11 cellular contexts compared by ENCODE assay signal in the genomic region with DNA sequence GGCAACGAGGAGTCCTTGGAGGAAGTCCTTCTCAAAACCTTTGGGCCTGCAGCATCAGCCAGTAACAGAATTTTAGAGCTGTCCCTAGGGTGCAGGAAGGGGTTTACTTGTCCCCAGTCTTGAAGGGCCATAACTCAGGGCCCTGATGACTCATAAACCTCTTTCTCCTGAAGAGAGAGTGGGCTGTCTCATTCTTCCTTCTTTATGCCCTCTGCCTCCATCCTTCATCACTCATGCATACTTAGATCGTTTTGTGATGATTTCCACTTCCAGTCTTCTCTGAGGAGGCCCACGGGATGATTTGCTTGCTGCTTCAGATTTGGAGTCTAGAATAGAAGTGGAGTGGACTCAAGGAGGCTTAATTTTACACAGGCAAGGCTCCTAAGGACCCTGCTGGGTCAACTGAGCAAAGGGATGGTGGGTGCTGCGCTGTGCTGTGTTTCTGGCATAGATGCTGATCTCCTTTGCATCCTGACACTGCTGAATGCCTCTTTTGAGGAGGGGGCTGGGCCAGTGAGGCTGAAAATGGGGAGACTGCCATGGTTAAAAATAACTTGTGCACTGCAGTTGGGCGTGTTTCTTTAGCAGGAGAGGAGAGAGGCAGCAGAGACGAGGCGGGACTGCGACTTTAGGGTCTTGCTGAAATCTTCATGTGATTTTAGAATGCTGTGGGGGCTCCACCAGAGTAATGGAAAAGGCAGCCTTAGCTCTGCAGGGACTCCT.
DNase-seq lines count a peak whose midpoint lies in the region; ATAC-seq and TF ChIP-seq lines count a peak whose summit lies in the region.
"Had no signal": no experiment of that assay in that cellular context is flagged by ENCODE, and none has a peak within 500 bp of the region (broad histone marks: within the 10 kb centered on the region; RNA-seq: fewer than 3 reads in every experiment).

No MANE protein-coding gene starts in this region.

- POLR2A ChIA-PET in HEK293 (lab: Yijun Ruan, JAX), result interaction anchor here (1.3 kb wide), 1 partner anchor 59 kb away, joined by 3 read pairs; no protein-coding TSS in a partner anchor

- no peaks in the 10 kb centered on the region for H3K36me3 ChIP-seq in HEK293 (ENCODE audit: control insufficient read depth in 2 of 2, insufficient read depth in 1 of 2, low read length in 2 of 2)

- TF ChIP-seq CTCF in HEK293 (tag by site-specific recombination; IDR thresholded peaks at IDR 0.05), result no peak

- H3K9me3 ChIP-seq in HEK293 (ENCODE audit: control insufficient read depth, insufficient read depth, low read depth, low read length), result no peaks in the 10 kb centered on the region

- H3K4me3 ChIP-seq in HEK293 (ENCODE audit: low read depth, low read length), result no peak overlapping the region

- H3K27ac ChIP-seq in HEK293 (ENCODE audit: extremely low read depth, low read depth, low read length) (no peak overlapping the region), caudate nucleus (ENCODE audit: low read depth, low read length) (peak overlapping the region; percentile 72), temporal lobe (ENCODE audit: low read depth, low read length) (peak overlapping the region; percentile 88)

- no peaks in the 10 kb centered on the region; the same call in 1 of the 2 replicates for H3K4me1 ChIP-seq in HEK293 (ENCODE audit: control insufficient read depth, insufficient read depth, low read length)

- DNase-seq in caudate nucleus (lab: John Stamatoyannopoulos, UW), result peak in 3 of 61 donors; percentile 28 to 50 (median 43)
- peak; percentile 8 for DNase-seq in midbrain (lab: John Stamatoyannopoulos, UW)
- no peak for DNase-seq in dermis blood vessel endothelial cell
- DNase-seq in stimulated activated naive CD8-positive, alpha-beta T cell treated with anti-CD3 and anti-CD28 coated beads, Interleukin-15, Interleukin-2, amounts not matched to agents 100 U/mL and 50 U/mL, for 24 hours, result no peak
- DNase-seq: DMS53; glutamatergic neuron; mesendoderm; stimulated activated naive CD4-positive, alpha-beta T cell had no signal

- no peak for ATAC-seq in GM19328 (IDR thresholded peaks at IDR 0.05; ENCODE audit: unreplicated experiment)
- no peak for ATAC-seq in stimulated activated naive CD8-positive, alpha-beta T cell treated with anti-CD3 and anti-CD28 coated beads, Interleukin-15, Interleukin-2, amounts not matched to agents 100 U/mL and 50 U/mL, for 24 hours

- CTCF ChIA-PET in HEK293 (lab: Yijun Ruan, JAX), result interaction anchor here (1.9 kb wide), 1 partner anchor 12 kb away, joined by 6 read pairs; no protein-coding TSS in a partner anchor

TF ChIP-seq in HEK293, 187 proteins besides CTCF, POLR2A, EP300 and RAD21 (continues in another document):
- TF ChIP-seq BCL11B (tag by site-specific recombination; IDR thresholded peaks at IDR 0.05; ENCODE audit: low read depth), result no peak
- TF ChIP-seq, protein P1, sequence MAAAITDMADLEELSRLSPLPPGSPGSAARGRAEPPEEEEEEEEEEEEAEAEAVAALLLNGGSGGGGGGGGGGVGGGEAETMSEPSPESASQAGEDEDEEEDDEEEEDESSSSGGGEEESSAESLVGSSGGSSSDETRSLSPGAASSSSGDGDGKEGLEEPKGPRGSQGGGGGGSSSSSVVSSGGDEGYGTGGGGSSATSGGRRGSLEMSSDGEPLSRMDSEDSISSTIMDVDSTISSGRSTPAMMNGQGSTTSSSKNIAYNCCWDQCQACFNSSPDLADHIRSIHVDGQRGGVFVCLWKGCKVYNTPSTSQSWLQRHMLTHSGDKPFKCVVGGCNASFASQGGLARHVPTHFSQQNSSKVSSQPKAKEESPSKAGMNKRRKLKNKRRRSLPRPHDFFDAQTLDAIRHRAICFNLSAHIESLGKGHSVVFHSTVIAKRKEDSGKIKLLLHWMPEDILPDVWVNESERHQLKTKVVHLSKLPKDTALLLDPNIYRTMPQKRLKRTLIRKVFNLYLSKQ (tag by site-specific recombination; IDR thresholded peaks at IDR 0.05; ENCODE audit: borderline replicate concordance), result no peak
- no peak for TF ChIP-seq ZFP41 (tag by site-specific recombination; IDR thresholded peaks at IDR 0.05; ENCODE audit: borderline replicate concordance)
- TF ChIP-seq ZXDB (tag by site-specific recombination; IDR thresholded peaks at IDR 0.05), result no peak
- TF ChIP-seq ZNF707 (tag by site-specific recombination; IDR thresholded peaks at IDR 0.05), result no peak
- TF ChIP-seq, protein P2, sequence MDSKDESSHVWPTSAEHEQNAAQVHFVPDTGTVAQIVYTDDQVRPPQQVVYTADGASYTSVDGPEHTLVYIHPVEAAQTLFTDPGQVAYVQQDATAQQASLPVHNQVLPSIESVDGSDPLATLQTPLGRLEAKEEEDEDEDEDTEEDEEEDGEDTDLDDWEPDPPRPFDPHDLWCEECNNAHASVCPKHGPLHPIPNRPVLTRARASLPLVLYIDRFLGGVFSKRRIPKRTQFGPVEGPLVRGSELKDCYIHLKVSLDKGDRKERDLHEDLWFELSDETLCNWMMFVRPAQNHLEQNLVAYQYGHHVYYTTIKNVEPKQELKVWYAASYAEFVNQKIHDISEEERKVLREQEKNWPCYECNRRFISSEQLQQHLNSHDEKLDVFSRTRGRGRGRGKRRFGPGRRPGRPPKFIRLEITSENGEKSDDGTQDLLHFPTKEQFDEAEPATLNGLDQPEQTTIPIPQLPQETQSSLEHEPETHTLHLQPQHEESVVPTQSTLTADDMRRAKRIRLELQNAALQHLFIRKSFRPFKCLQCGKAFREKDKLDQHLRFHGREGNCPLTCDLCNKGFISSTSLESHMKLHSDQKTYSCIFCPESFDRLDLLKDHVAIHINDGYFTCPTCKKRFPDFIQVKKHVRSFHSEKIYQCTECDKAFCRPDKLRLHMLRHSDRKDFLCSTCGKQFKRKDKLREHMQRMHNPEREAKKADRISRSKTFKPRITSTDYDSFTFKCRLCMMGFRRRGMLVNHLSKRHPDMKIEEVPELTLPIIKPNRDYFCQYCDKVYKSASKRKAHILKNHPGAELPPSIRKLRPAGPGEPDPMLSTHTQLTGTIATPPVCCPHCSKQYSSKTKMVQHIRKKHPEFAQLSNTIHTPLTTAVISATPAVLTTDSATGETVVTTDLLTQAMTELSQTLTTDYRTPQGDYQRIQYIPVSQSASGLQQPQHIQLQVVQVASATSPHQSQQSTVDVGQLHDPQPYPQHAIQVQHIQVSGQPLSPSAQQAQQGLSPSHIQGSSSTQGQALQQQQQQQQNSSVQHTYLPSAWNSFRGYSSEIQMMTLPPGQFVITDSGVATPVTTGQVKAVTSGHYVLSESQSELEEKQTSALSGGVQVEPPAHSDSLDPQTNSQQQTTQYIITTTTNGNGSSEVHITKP (tag by site-specific recombination; IDR thresholded peaks at IDR 0.05), result peak; percentile 48
- TF ChIP-seq, protein P3, sequence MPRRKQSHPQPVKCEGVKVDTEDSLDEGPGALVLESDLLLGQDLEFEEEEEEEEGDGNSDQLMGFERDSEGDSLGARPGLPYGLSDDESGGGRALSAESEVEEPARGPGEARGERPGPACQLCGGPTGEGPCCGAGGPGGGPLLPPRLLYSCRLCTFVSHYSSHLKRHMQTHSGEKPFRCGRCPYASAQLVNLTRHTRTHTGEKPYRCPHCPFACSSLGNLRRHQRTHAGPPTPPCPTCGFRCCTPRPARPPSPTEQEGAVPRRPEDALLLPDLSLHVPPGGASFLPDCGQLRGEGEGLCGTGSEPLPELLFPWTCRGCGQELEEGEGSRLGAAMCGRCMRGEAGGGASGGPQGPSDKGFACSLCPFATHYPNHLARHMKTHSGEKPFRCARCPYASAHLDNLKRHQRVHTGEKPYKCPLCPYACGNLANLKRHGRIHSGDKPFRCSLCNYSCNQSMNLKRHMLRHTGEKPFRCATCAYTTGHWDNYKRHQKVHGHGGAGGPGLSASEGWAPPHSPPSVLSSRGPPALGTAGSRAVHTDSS (tag by site-specific recombination; IDR thresholded peaks at IDR 0.05), result no peak
- peak; percentile 55 for TF ChIP-seq ZNF335 (tag by site-specific recombination; conservative IDR thresholded peaks at IDR 0.05)
- TF ChIP-seq PRDM1 (tag by site-specific recombination; IDR thresholded peaks at IDR 0.05), result peak; percentile 85
- TF ChIP-seq ZNF175 (tag by site-specific recombination; IDR thresholded peaks at IDR 0.05), result no peak
- TF ChIP-seq ZNF701 (tag by site-specific recombination; IDR thresholded peaks at IDR 0.05), result no peak
- TF ChIP-seq ZNF555 (tag by site-specific recombination; conservative IDR thresholded peaks at IDR 0.05), result no peak
- TF ChIP-seq, protein P4, sequence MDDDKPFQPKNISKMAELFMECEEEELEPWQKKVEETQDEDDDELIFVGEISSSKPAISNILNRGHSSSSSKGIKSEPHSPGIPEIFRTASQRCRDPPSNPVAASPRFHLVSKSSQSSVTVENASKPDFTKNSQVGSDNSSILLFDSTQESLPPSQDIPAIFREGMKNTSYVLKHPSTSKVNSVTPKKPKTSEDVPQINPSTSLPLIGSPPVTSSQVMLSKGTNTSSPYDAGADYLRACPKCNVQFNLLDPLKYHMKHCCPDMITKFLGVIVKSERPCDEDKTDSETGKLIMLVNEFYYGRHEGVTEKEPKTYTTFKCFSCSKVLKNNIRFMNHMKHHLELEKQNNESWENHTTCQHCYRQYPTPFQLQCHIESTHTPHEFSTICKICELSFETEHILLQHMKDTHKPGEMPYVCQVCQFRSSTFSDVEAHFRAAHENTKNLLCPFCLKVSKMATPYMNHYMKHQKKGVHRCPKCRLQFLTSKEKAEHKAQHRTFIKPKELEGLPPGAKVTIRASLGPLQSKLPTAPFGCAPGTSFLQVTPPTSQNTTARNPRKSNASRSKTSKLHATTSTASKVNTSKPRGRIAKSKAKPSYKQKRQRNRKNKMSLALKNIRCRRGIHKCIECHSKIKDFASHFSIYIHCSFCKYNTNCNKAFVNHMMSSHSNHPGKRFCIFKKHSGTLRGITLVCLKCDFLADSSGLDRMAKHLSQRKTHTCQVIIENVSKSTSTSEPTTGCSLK (tag by site-specific recombination; IDR thresholded peaks at IDR 0.05), result no peak
